10 cellular contexts compared by ENCODE assay signal in the genomic region with DNA sequence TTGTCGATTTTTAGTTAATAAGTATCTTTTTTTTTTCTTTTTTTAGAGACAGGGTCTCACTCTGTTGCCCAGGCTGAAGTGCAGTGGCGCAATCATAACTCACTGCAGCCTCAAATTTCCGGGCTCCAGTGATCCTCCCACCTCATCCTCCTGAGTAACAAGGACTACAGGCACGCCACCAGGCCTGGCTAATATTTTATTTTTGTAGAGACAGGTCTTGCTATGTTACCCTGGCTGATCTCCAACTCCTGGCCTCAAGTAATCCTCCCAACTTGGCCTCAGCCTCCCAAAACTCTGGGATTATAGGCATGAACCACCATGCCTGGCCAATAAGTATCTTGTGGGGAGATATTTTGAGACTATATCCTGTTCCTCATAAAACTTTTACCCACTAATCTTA. TPM values are rescaled to one million over a fixed set of nuclear protein-coding genes. Genes with fewer than 3 reads are reported as not detected.
DNase-seq lines count a peak whose midpoint lies in the region; ATAC-seq and TF ChIP-seq lines count a peak whose summit lies in the region.
"Had no signal": no experiment of that assay in that cellular context is flagged by ENCODE, and none has a peak within 500 bp of the region (broad histone marks: within the 10 kb centered on the region; RNA-seq: fewer than 3 reads in every experiment).

No MANE protein-coding gene starts in this region.

- H3K27me3 Mint-ChIP-seq in activated naive CD4-positive, alpha-beta T cell treated with anti-CD3 and anti-CD28 coated beads, Interleukin-2, amount 10 ng/mL, durations not matched to agents 7 days and 5 days, result no peaks in the 10 kb centered on the region
- no peaks in the 10 kb centered on the region for H3K27me3 Mint-ChIP-seq in activated naive CD4-positive, alpha-beta T cell treated with anti-CD3 and anti-CD28 coated beads for 36 hours (ENCODE audit: low read depth)
- H3K27me3 Mint-ChIP-seq in activated B cell treated with CpG ODN at 0.5 μM for 24 hours, result no peaks in the 10 kb centered on the region

- H3K9me3 Mint-ChIP-seq in activated naive CD4-positive, alpha-beta T cell treated with anti-CD3 and anti-CD28 coated beads, Interleukin-2, amount 10 ng/mL, durations not matched to agents 7 days and 5 days, result no peaks in the 10 kb centered on the region
- no peaks in the 10 kb centered on the region for H3K9me3 Mint-ChIP-seq in activated naive CD4-positive, alpha-beta T cell treated with anti-CD3 and anti-CD28 coated beads for 36 hours
- no peaks in the 10 kb centered on the region for H3K9me3 Mint-ChIP-seq in activated B cell treated with CpG ODN at 0.5 μM for 24 hours

- peak; percentile 48 for ATAC-seq in HG03378 (IDR thresholded peaks at IDR 0.05; ENCODE audit: unreplicated experiment)
- ATAC-seq in activated B cell treated with CpG ODN at 0.5 μM for 24 hours (ENCODE audit: low read depth), result no peak
- peak; percentile 26 for ATAC-seq in upper lobe of right lung
- no peak for ATAC-seq in left ventricle myocardium superior
- ATAC-seq in psoas muscle, result no peak
- no peak for ATAC-seq in HG02973 (IDR thresholded peaks at IDR 0.05; ENCODE audit: unreplicated experiment)

- H3K27me3 ChIP-seq in upper lobe of right lung, result no peaks in the 10 kb centered on the region
- no peaks in the 10 kb centered on the region for H3K27me3 ChIP-seq in psoas muscle (ENCODE audit: insufficient read depth in 3 of 3, low read length in 2 of 3)
- H3K27me3 ChIP-seq: heart left ventricle, SJSA1 had no signal

- no peak for TF ChIP-seq CTCF in activated B cell treated with CpG ODN at 0.5 μM for 24 hours (IDR thresholded peaks at IDR 0.05)
- no peak for TF ChIP-seq CTCF in upper lobe of right lung (IDR thresholded peaks at IDR 0.05)
- TF ChIP-seq CTCF in psoas muscle (IDR thresholded peaks at IDR 0.05), result no peak

- peaks cover 20% of the 10 kb centered on the region for H3K4me1 Mint-ChIP-seq in activated naive CD4-positive, alpha-beta T cell treated with anti-CD3 and anti-CD28 coated beads, Interleukin-2, amount 10 ng/mL, durations not matched to agents 7 days and 5 days
- H3K4me1 Mint-ChIP-seq in activated naive CD4-positive, alpha-beta T cell treated with anti-CD3 and anti-CD28 coated beads for 36 hours (ENCODE audit: low read depth), result peaks cover 5% of the 10 kb centered on the region
- H3K4me1 Mint-ChIP-seq in activated B cell treated with CpG ODN at 0.5 μM for 24 hours, result peaks cover 14% of the 10 kb centered on the region

- no peaks in the 10 kb centered on the region for H3K9me3 ChIP-seq in upper lobe of right lung
- no peaks in the 10 kb centered on the region for H3K9me3 ChIP-seq in psoas muscle
- H3K9me3 ChIP-seq: heart left ventricle, SJSA1 had no signal

- peak overlapping the region; percentile 60 for H3K27ac Mint-ChIP-seq in activated naive CD4-positive, alpha-beta T cell treated with anti-CD3 and anti-CD28 coated beads, Interleukin-2, amount 10 ng/mL, durations not matched to agents 7 days and 5 days
- H3K27ac Mint-ChIP-seq in activated naive CD4-positive, alpha-beta T cell treated with anti-CD3 and anti-CD28 coated beads for 36 hours, result no peak overlapping the region
- H3K27ac Mint-ChIP-seq in activated B cell treated with CpG ODN at 0.5 μM for 24 hours, result peak overlapping the region; percentile 20

- no peak overlapping the region for H3K4me3 Mint-ChIP-seq in activated naive CD4-positive, alpha-beta T cell treated with anti-CD3 and anti-CD28 coated beads, Interleukin-2, amount 10 ng/mL, durations not matched to agents 7 days and 5 days
- no peak overlapping the region for H3K4me3 Mint-ChIP-seq in activated naive CD4-positive, alpha-beta T cell treated with anti-CD3 and anti-CD28 coated beads for 36 hours
- no peak overlapping the region for H3K4me3 Mint-ChIP-seq in activated B cell treated with CpG ODN at 0.5 μM for 24 hours

- 83 to 90% (median 86%) methylated on average over 4 of the region's 4 CpGs for WGBS in psoas muscle, 3 donors

- H3K4me1 ChIP-seq in upper lobe of right lung (no peaks in the 10 kb centered on the region), psoas muscle (no peaks in the 10 kb centered on the region)

- peaks cover 7% of the 10 kb centered on the region for H3K36me3 Mint-ChIP-seq in activated naive CD4-positive, alpha-beta T cell treated with anti-CD3 and anti-CD28 coated beads, Interleukin-2, amount 10 ng/mL, durations not matched to agents 7 days and 5 days
- H3K36me3 Mint-ChIP-seq in activated naive CD4-positive, alpha-beta T cell treated with anti-CD3 and anti-CD28 coated beads for 36 hours (ENCODE audit: low read depth), result no peaks in the 10 kb centered on the region
- H3K36me3 Mint-ChIP-seq in activated B cell treated with CpG ODN at 0.5 μM for 24 hours (ENCODE audit: low read depth), result no peaks in the 10 kb centered on the region

- no peak overlapping the region for H3K4me3 ChIP-seq in upper lobe of right lung
- H3K4me3 ChIP-seq in psoas muscle, result no peak overlapping the region
- H3K4me3 ChIP-seq: heart left ventricle, SJSA1 had no signal

- POLR2A ChIA-PET in activated B cell treated with CpG ODN at 0.5 μM for 24 hours (lab: Charles Lee), result no interaction called here

- H3K36me3 ChIP-seq in upper lobe of right lung (no peaks in the 10 kb centered on the region), psoas muscle (ENCODE audit: insufficient read depth in 1 of 2, low read depth in 1 of 2) (no peaks in the 10 kb centered on the region)
- H3K36me3 ChIP-seq: heart left ventricle, SJSA1 had no signal

- intact Hi-C loops in activated naive CD4-positive, alpha-beta T cell treated with anti-CD3 and anti-CD28 coated beads for 36 hours (cut with micrococcal nuclease), result no loop called here
- intact Hi-C loops in activated B cell treated with CpG ODN at 0.5 μM for 24 hours (cut with micrococcal nuclease) (no loop called here), upper lobe of right lung (cut with DNase I) (no loop called here), left ventricle myocardium superior (cut with micrococcal nuclease) (no loop called here), psoas muscle (cut with DNase I) (no loop called here)

- CTCF ChIA-PET in activated naive CD4-positive, alpha-beta T cell treated with anti-CD3 and anti-CD28 coated beads, Interleukin-2, amount 10 ng/mL, durations not matched to agents 7 days and 5 days (lab: Charles Lee), result no interaction called here
- CTCF ChIA-PET in activated naive CD4-positive, alpha-beta T cell treated with anti-CD3 and anti-CD28 coated beads for 36 hours (lab: Charles Lee), result no interaction called here
- CTCF ChIA-PET in activated B cell treated with CpG ODN at 0.5 μM for 24 hours (lab: Charles Lee), result no interaction called here

- H3K27ac ChIP-seq in upper lobe of right lung (peak overlapping the region; percentile 43), psoas muscle (no peak overlapping the region)
- H3K27ac ChIP-seq: SJSA1 had no signal

- no peak for DNase-seq in activated naive CD4-positive, alpha-beta T cell treated with anti-CD3 and anti-CD28 coated beads, Interleukin-2, amount 10 ng/mL, durations not matched to agents 7 days and 5 days
- no peak for DNase-seq in activated naive CD4-positive, alpha-beta T cell treated with anti-CD3 and anti-CD28 coated beads for 36 hours
- no peak for DNase-seq in activated B cell treated with CpG ODN at 0.5 μM for 24 hours
- DNase-seq in upper lobe of right lung, result peak; percentile 37
- DNase-seq in left ventricle myocardium superior, result no peak
- no peak for DNase-seq in psoas muscle

RNA-seq across cellular contexts. Expression of a gene that starts 29.4 kb away (rescaled TPM):
- total RNA-seq in activated naive CD4-positive, alpha-beta T cell treated with anti-CD3 and anti-CD28 coated beads for 36 hours, result 10 to 100 TPM; 14.2 to 15.9 TPM
- total RNA-seq in activated B cell treated with CpG ODN at 0.5 μM for 24 hours (24.8 and 26.9 TPM in 2 replicates), upper lobe of right lung (10.7 TPM), left ventricle myocardium superior (2.0 TPM), psoas muscle (1 to 10 TPM; 1.8 to 4.7 (median 2.9) TPM)
- polyA plus RNA-seq in psoas muscle, result 1 to 10 TPM; 2.5 to 5.5 (median 4.7) TPM

RNA-seq across cellular contexts. Expression of a gene that starts 50.6 kb away (rescaled TPM):
- total RNA-seq in activated naive CD4-positive, alpha-beta T cell treated with anti-CD3 and anti-CD28 coated beads for 36 hours, result 10 to 100 TPM; 43.0 to 47.0 TPM
- total RNA-seq in activated B cell treated with CpG ODN at 0.5 μM for 24 hours, result 40.6 and 48.8 TPM in 2 replicates
- 40.8 TPM for total RNA-seq in upper lobe of right lung
- 55.1 TPM for total RNA-seq in left ventricle myocardium superior
- 10 to 100 TPM; 52.3 to 72.7 (median 59.7) TPM for total RNA-seq in psoas muscle
- polyA plus RNA-seq in psoas muscle, result 10 to 100 TPM; 45.5 to 91.7 (median 62.8) TPM

Comparison
In these comparisons a context has a peak if more than half of its experiments do, and no peak if none do; other contexts are left out.
1. ATAC-seq: peak in HG03378 (single experiment) and upper lobe of right lung (single experiment); none in activated B cell treated with CpG ODN at 0.5 μM for 24 hours (single experiment), left ventricle myocardium superior (single experiment), psoas muscle (0 of 4) and HG02973 (single experiment).